ENCODE assay signal across 8 cellular contexts in the genomic region with DNA sequence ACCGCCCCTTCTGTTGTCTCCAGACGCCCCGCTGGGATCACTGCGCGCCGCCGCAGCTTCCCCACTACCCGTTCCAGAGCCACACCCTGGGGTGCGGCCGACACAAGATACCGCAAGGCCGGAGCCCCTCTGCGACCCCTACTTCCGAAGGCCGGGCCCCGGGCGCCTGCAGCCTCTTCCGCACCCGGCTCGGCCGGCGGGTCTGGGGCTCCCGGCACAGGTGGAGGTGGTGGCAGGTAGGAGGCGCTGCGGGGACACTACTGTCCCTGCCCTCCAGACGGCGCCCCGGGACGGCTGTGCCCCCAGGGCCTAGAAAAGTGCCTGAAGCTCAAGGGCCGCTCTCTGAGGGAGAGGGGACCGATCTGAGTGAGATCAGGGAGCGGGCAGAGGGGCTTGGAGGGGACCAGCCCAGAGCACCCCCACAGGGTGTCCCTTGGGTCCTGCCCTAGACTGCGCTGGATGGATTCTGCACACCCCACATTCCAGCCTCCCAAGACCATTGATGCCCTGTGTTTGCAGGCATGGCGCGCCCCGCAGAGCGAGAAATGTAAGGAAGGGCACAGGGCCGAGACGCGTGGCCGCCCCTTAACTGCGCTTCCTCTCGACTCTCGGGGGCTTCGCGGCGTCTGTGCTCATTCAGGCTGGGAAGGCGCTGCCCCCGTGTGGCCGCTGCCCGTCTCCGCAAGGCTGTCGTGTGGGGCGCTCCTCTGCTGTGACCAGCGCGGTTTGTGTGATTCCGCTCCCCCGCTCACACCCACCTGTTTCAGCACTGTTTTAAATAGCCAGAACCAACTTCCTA.
A peak's percentile ranks its signal among the peaks of the same experiment; 100 is the strongest.
DNase-seq lines count a peak whose midpoint lies in the region; ATAC-seq and TF ChIP-seq lines count a peak whose summit lies in the region.

No MANE protein-coding gene starts in this region.

- H4K20me1 ChIP-seq in OCI-LY1 (ENCODE audit: insufficient read depth, low read length) = no peaks in the 10 kb centered on the region

- peak overlapping the region; percentile 63 for H3K4me3 ChIP-seq in OCI-LY1 (ENCODE audit: low read depth, low read length, poor library complexity, severe bottlenecking)

- H3K9me3 ChIP-seq in OCI-LY1 (ENCODE audit: low read length) = no peaks in the 10 kb centered on the region

- H3K27me3 ChIP-seq in OCI-LY1 (ENCODE audit: insufficient read depth, low read length) = no peaks in the 10 kb centered on the region

- peak; percentile 77 for TF ChIP-seq CTCF in OCI-LY1 (IDR thresholded peaks at IDR 0.05; ENCODE audit: low read length)

- DNase-seq in CD1c-positive myeloid dendritic cell (ENCODE audit: extremely low spot score) (peak; percentile 75), HPDE6-E6E7 (ENCODE audit: extremely low spot score) (peak; percentile 66), activated T-cell treated with anti-CD3 and anti-CD28 coated beads for 48 hours (ENCODE audit: low read depth) (peak; percentile 73), mucosa of gallbladder (ENCODE audit: low spot score) (peak; percentile 77)
- DNase-seq in stimulated activated CD8-positive, alpha-beta memory T cell treated with anti-CD3 and anti-CD28 coated beads, Interleukin-2, amount 100 ng/mL, for 48 hours (ENCODE audit: low read depth in 2 of 2) = peak; percentile 65 to 66

- ATAC-seq in GM19467 (IDR thresholded peaks at IDR 0.05; ENCODE audit: unreplicated experiment) = peak; percentile 77
- ATAC-seq in esophagus mucosa = peak; percentile 69

- no peak overlapping the region for H2AFZ ChIP-seq in OCI-LY1 (ENCODE audit: low read length)

- H3K9ac ChIP-seq in OCI-LY1 (ENCODE audit: low read length) = peak overlapping the region; percentile 54; the same call in 1 of the 2 replicates

- H3K9me2 ChIP-seq in OCI-LY1 (ENCODE audit: low read depth, low read length) = no peaks in the 10 kb centered on the region

- peaks cover 10% of the 10 kb centered on the region for H3K4me1 ChIP-seq in OCI-LY1 (ENCODE audit: insufficient read depth, low read length, severe bottlenecking)

- no peaks in the 10 kb centered on the region for H3K36me3 ChIP-seq in OCI-LY1 (ENCODE audit: insufficient read depth, low read length)

- H3K27ac ChIP-seq in OCI-LY1 (ENCODE audit: low read depth, low read length, poor library complexity, severe bottlenecking) = no peak overlapping the region

- no peaks in the 10 kb centered on the region for H3F3A ChIP-seq in OCI-LY1 (ENCODE audit: insufficient read depth, low read length)

- H3K79me2 ChIP-seq in OCI-LY1 (ENCODE audit: insufficient read depth, low read length) = no peaks in the 10 kb centered on the region

- peak overlapping the region; percentile 90 for H3K4me2 ChIP-seq in OCI-LY1 (ENCODE audit: low read length)
